In genomic region chr19:42250666-42251531, GRCh38 we compare ENCODE assay signal across 8 cellular contexts. TPM values are rescaled to one million over a fixed set of nuclear protein-coding genes. Genes with fewer than 3 reads are reported as not detected.
A peak's percentile ranks its signal among the peaks of the same experiment; 100 is the strongest.
DNase-seq lines count a peak whose midpoint lies in the region; ATAC-seq and TF ChIP-seq lines count a peak whose summit lies in the region.

No MANE protein-coding gene starts in this region.

- no peaks in the 10 kb centered on the region for H3K27me3 ChIP-seq in muscle layer of colon (ENCODE audit: control insufficient read depth in 1 of 2, insufficient read depth in 2 of 2, low read length in 2 of 2)

- DNase-seq in Right ventricle myocardium inferior (ENCODE audit: missing footprints) (peak; percentile 50), cardiac septum (ENCODE audit: low spot score) (no peak), coronary artery (ENCODE audit: low spot score) (peak; percentile 76), NCI-H526 treated with DMSO at 0.1 percent for 48 hours (lab: John Stamatoyannopoulos, UW) (no peak), T-helper 9 cell (no peak), SKM-1 (lab: John Stamatoyannopoulos, UW; ENCODE audit: unreplicated experiment) (no peak), SW 1271 (lab: John Stamatoyannopoulos, UW) (no peak)

- no peak overlapping the region for H3K9ac ChIP-seq in muscle layer of colon (ENCODE audit: low read length)

- no peak for TF ChIP-seq CTCF in coronary artery (IDR thresholded peaks at IDR 0.05)

- intact Hi-C loops in Right ventricle myocardium inferior (cut with DNase I): loop anchor here (5.0 kb wide), 1 partner anchor 171 kb away; no protein-coding TSS in a partner anchor
- intact Hi-C loops in cardiac septum (cut with DNase I): no loop called here

- H3K4me3 ChIP-seq in coronary artery (peak overlapping the region; percentile 97), muscle layer of colon (ENCODE audit: low read depth in 1 of 2, low read length in 2 of 2) (peak overlapping the region in 1 of 2 donors; percentile 27)

- peaks cover 10% of the 10 kb centered on the region for H3K36me3 ChIP-seq in muscle layer of colon (ENCODE audit: insufficient read depth, low read length)

- H3K27ac ChIP-seq in coronary artery (peak overlapping the region; percentile 99), muscle layer of colon (ENCODE audit: low read depth, low read length) (peak overlapping the region; percentile 40)

- no peak for ATAC-seq in Right ventricle myocardium inferior

- H3K9me3 ChIP-seq in muscle layer of colon (ENCODE audit: low read length): no peaks in the 10 kb centered on the region

- H3K4me1 ChIP-seq in muscle layer of colon (ENCODE audit: insufficient read depth, low read length): peaks cover 43% of the 10 kb centered on the region

RNA-seq across cellular contexts. Expression of gene ERF, which starts 4.0 kb away (rescaled TPM):
- total RNA-seq in Right ventricle myocardium inferior (44.4 TPM), cardiac septum (37.4 TPM)

RNA-seq across cellular contexts. Expression of gene GSK3A, which starts 8.5 kb away (rescaled TPM):
- 36.3 TPM for total RNA-seq in Right ventricle myocardium inferior
- 39.6 TPM for total RNA-seq in cardiac septum

RNA-seq across cellular contexts. Expression of gene CIC, which starts 18.2 kb away (rescaled TPM):
- total RNA-seq in Right ventricle myocardium inferior (34.6 TPM), cardiac septum (51.3 TPM)

RNA-seq across cellular contexts. Expression of gene ZNF526, which starts 30.8 kb away (rescaled TPM):
- total RNA-seq in Right ventricle myocardium inferior (6.1 TPM), cardiac septum (4.1 TPM)

RNA-seq across cellular contexts. Expression of gene DEDD2, which starts 33.4 kb away (rescaled TPM):
- total RNA-seq in Right ventricle myocardium inferior (16.7 TPM), cardiac septum (10.2 TPM)

Comparison
In these comparisons a context has a peak if more than half of its experiments do, and no peak if none do; other contexts are left out.
1. DNase-seq: peak in Right ventricle myocardium inferior (single experiment) and coronary artery (single experiment); none in cardiac septum (single experiment), NCI-H526 treated with DMSO at 0.1 percent for 48 hours (single experiment), T-helper 9 cell (single experiment), SKM-1 (single experiment) and SW 1271 (0 of 2).